25 cellular contexts compared by ENCODE assay signal in the genomic region with DNA sequence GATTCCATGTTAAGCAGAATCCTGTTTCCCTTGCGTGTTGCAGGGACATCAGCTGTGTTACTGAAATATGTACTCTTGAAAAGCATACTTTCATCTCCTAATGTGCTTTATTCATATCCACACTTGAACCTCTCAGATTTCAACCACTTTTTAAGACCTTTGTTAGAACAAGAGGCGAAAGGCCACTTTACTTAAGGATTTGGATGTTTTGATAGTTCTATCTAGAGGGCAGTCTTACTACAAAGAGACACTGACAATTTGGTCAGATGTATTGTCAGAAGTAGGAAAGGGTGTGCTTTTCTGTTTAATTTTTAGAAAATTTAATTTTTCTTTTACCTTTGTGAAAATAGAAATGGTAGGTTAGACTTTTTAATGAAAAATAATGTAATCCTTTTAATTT.
"Had no signal": no experiment of that assay in that cellular context is flagged by ENCODE, and none has a peak within 500 bp of the region (broad histone marks: within the 10 kb centered on the region; RNA-seq: fewer than 3 reads in every experiment).

No MANE protein-coding gene starts in this region.

- H3K4me3 Mint-ChIP-seq: activated naive CD4-positive, alpha-beta T cell treated with anti-CD3 and anti-CD28 coated beads, Interleukin-2, amount 10 ng/mL, durations not matched to agents 7 days and 5 days; activated naive CD8-positive, alpha-beta T cell treated with anti-CD3 and anti-CD28 coated beads, Interleukin-2, amount 10 ng/mL, durations not matched to agents 7 days and 5 days; dendritic cell treated with granulocyte-macrophage colony-stimulating factor and Interleukin-4, amounts not matched to agents 40 ng/mL and 50 ng/mL, for 4 days; endodermal cell; naive B cell; neural crest cell; T-helper 2 cell treated with Interferon-gamma antibody and Interleukin-4, amounts not matched to agents 5 μg/mL and 100 μg/mL, for 36 hours had no signal

- DNase-seq: activated CD4-positive, alpha-beta T cell treated with anti-CD3 and anti-CD28 coated beads for 4 hours; activated CD4-positive, alpha-beta T cell treated with anti-CD3 and anti-CD28 coated beads, Interleukin-2, amount 50 U/mL, for 4 hours; activated effector memory CD4-positive, alpha-beta T cell treated with anti-CD3 and anti-CD28 coated beads, Interleukin-2, amount 50 U/mL, for 16 hours; activated naive CD4-positive, alpha-beta T cell treated with anti-CD3 and anti-CD28 coated beads, Interleukin-2, amount 10 ng/mL, durations not matched to agents 7 days and 5 days; activated naive CD8-positive, alpha-beta T cell treated with anti-CD3 and anti-CD28 coated beads, Interleukin-2, amount 10 ng/mL, durations not matched to agents 7 days and 5 days; activated T-cell treated with anti-CD3 and anti-CD28 coated beads for 4 hours; caudate nucleus; endodermal cell; left ventricle myocardium superior; mammary epithelial cell; naive B cell; occipital lobe; posterior cingulate gyrus; right cardiac atrium; spleen; stimulated activated naive CD4-positive, alpha-beta T cell; T-helper 1 cell had no signal

- H3K4me1 ChIP-seq: ascending aorta, spleen, tibial nerve had no signal

- H3K36me3 Mint-ChIP-seq: activated naive CD4-positive, alpha-beta T cell treated with anti-CD3 and anti-CD28 coated beads, Interleukin-2, amount 10 ng/mL, durations not matched to agents 7 days and 5 days; activated naive CD8-positive, alpha-beta T cell treated with anti-CD3 and anti-CD28 coated beads, Interleukin-2, amount 10 ng/mL, durations not matched to agents 7 days and 5 days; naive B cell had no signal

- H3K27me3 Mint-ChIP-seq: activated naive CD4-positive, alpha-beta T cell treated with anti-CD3 and anti-CD28 coated beads, Interleukin-2, amount 10 ng/mL, durations not matched to agents 7 days and 5 days; activated naive CD8-positive, alpha-beta T cell treated with anti-CD3 and anti-CD28 coated beads, Interleukin-2, amount 10 ng/mL, durations not matched to agents 7 days and 5 days; brain; dendritic cell treated with granulocyte-macrophage colony-stimulating factor and Interleukin-4, amounts not matched to agents 40 ng/mL and 50 ng/mL, for 4 days; naive B cell had no signal

- H3K36me3 ChIP-seq: ascending aorta, spleen, tibial nerve had no signal

- H3K27ac Mint-ChIP-seq: activated naive CD4-positive, alpha-beta T cell treated with anti-CD3 and anti-CD28 coated beads, Interleukin-2, amount 10 ng/mL, durations not matched to agents 7 days and 5 days; activated naive CD8-positive, alpha-beta T cell treated with anti-CD3 and anti-CD28 coated beads, Interleukin-2, amount 10 ng/mL, durations not matched to agents 7 days and 5 days; dendritic cell treated with granulocyte-macrophage colony-stimulating factor and Interleukin-4, amounts not matched to agents 40 ng/mL and 50 ng/mL, for 4 days; endodermal cell; naive B cell; T-helper 2 cell treated with Interferon-gamma antibody and Interleukin-4, amounts not matched to agents 5 μg/mL and 100 μg/mL, for 36 hours had no signal

- H3K9me3 Mint-ChIP-seq: activated naive CD4-positive, alpha-beta T cell treated with anti-CD3 and anti-CD28 coated beads, Interleukin-2, amount 10 ng/mL, durations not matched to agents 7 days and 5 days; activated naive CD8-positive, alpha-beta T cell treated with anti-CD3 and anti-CD28 coated beads, Interleukin-2, amount 10 ng/mL, durations not matched to agents 7 days and 5 days; dendritic cell treated with granulocyte-macrophage colony-stimulating factor and Interleukin-4, amounts not matched to agents 40 ng/mL and 50 ng/mL, for 4 days; endodermal cell; neural crest cell; T-helper 2 cell treated with Interferon-gamma antibody and Interleukin-4, amounts not matched to agents 5 μg/mL and 100 μg/mL, for 36 hours had no signal

- H3K4me1 Mint-ChIP-seq: activated naive CD4-positive, alpha-beta T cell treated with anti-CD3 and anti-CD28 coated beads, Interleukin-2, amount 10 ng/mL, durations not matched to agents 7 days and 5 days; activated naive CD8-positive, alpha-beta T cell treated with anti-CD3 and anti-CD28 coated beads, Interleukin-2, amount 10 ng/mL, durations not matched to agents 7 days and 5 days; naive B cell; neural crest cell had no signal

- H3K4me3 ChIP-seq: ascending aorta, spleen, tibial nerve had no signal

- ATAC-seq: esophagus mucosa, left ventricle myocardium superior, right cardiac atrium had no signal

- H3K9me3 ChIP-seq: ascending aorta, spleen, tibial nerve had no signal

- H3K27ac ChIP-seq: ascending aorta, spleen, tibial nerve, VCaP had no signal
